In the genomic region with DNA sequence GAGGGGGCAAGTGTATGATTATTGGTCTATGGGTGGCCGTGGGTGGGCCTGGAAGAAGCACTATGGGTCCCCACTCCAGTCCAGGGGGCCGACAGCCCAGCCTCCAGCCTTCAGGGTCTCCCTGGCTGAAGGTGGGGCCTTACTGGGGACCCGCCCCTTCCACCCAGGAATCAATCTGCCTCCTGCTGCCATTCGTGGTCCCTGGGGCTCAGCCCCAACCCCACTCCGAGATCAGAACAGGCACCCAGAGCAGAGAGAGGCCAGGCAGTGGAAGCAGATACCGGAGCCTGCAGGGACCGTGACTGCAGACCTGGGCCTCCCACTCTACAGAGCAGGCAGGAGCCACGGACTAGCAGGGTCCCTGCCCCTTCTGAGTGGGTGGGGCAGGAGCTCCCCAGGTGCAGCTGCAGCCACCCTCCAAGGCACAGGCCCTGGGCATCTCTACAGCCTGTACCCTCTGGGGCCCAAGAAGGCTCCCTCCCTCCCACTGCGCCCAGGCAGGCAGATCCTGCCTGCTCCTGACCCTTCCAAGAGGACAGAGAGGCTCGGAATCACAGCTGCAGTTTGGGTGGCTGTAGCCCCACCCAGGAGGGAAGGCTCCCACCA, we compare ENCODE assay signal across 33 cellular contexts. TPM values are rescaled to one million over a fixed set of nuclear protein-coding genes. Genes with fewer than 3 reads are reported as not detected.
"Had no signal": no experiment of that assay in that cellular context is flagged by ENCODE, and none has a peak within 500 bp of the region (broad histone marks: within the 10 kb centered on the region; RNA-seq: fewer than 3 reads in every experiment).

No MANE protein-coding gene starts in this region.

- H3K4me3 ChIP-seq: colonic mucosa, dorsolateral prefrontal cortex, gastrocnemius medialis, neural progenitor cell, skin epidermis, stomach, thyroid gland, upper lobe of left lung had no signal

- H3K27ac ChIP-seq: colonic mucosa, dorsolateral prefrontal cortex, gastrocnemius medialis, neural progenitor cell, skin epidermis, stomach, thyroid gland, upper lobe of left lung, VCaP had no signal

- H3K36me3 ChIP-seq: colonic mucosa, gastrocnemius medialis, neural progenitor cell, stomach, thyroid gland, upper lobe of left lung had no signal

- ATAC-seq: gastrocnemius medialis; naive thymus-derived CD4-positive, alpha-beta T cell; sciatic nerve; stimulated activated memory B cell treated with anti-CD40 and anti-IgM and Interleukin-4, amounts not matched to agents 10 μg/mL and 1 μg/mL and 100 μg/mL, for 72 hours had no signal

- H3K27me3 ChIP-seq: colonic mucosa, dorsolateral prefrontal cortex, neural progenitor cell, thyroid gland, upper lobe of left lung had no signal

- H3K9me3 ChIP-seq: colonic mucosa, gastrocnemius medialis, SK-N-SH, thyroid gland had no signal

- DNase-seq: activated CD4-positive, alpha-beta memory T cell treated with anti-CD3 and anti-CD28 coated beads for 36 hours; activated CD4-positive, alpha-beta T cell treated with anti-CD3 and anti-CD28 coated beads, Interleukin-2, amount 10 ng/mL, durations not matched to agents 24 days and 14 days; activated CD4-positive, CD25-positive, alpha-beta regulatory T cell treated with anti-CD3 and anti-CD28 coated beads, Interleukin-2, amount 50 U/mL, for 72 hours; activated CD8-positive, alpha-beta memory T cell treated with anti-CD3 and anti-CD28 coated beads, Interleukin-2, amount 50 U/mL, for 48 hours; activated T-cell treated with anti-CD3 and anti-CD28 coated beads, Interleukin-2, amount 50 U/mL, for 24 hours; anterior cingulate cortex; colonic mucosa; effector memory CD4-positive, alpha-beta T cell; erythroblast; gastrocnemius medialis; glutamatergic neuron; hippocampal formation; kidney glomerular epithelial cell; SK-N-SH; stimulated activated CD4-positive, alpha-beta T cell treated with anti-CD3 and anti-CD28 coated beads, Interleukin-1b, Interleukin-23, amount 100 ng/mL, for 48 hours; stimulated activated CD4-positive, alpha-beta T cell treated with anti-CD3 and anti-CD28 coated beads, Interleukin-4, amount 100 ng/mL, for 4 hours; stimulated activated CD8-positive, alpha-beta memory T cell treated with anti-CD3 and anti-CD28 coated beads, Interleukin-4, amount 100 ng/mL, for 48 hours; stomach; SW 1271; T-helper 9 cell; thyroid gland; upper lobe of left lung had no signal

- H3K4me1 ChIP-seq: colonic mucosa, gastrocnemius medialis, neural progenitor cell, stomach, thyroid gland, upper lobe of left lung had no signal

RNA-seq across cellular contexts. Expression of a gene that starts 13.6 kb away (rescaled TPM):
- total RNA-seq: activated CD4-positive, alpha-beta memory T cell treated with anti-CD3 and anti-CD28 coated beads for 36 hours; activated CD4-positive, alpha-beta T cell treated with anti-CD3 and anti-CD28 coated beads, Interleukin-2, amount 10 ng/mL, durations not matched to agents 24 days and 14 days; bronchial epithelial cell; gastrocnemius medialis; liver; mesothelial cell of epicardium; naive thymus-derived CD4-positive, alpha-beta T cell; omental fat pad; sciatic nerve; stomach; thyroid gland; upper lobe of left lung had no signal
